35 cellular contexts compared by ENCODE assay signal in genomic region chr11:102201776-102202175, GRCh38.
"Had no signal": no experiment of that assay in that cellular context is flagged by ENCODE, and none has a peak within 500 bp of the region (broad histone marks: within the 10 kb centered on the region; RNA-seq: fewer than 3 reads in every experiment).

No MANE protein-coding gene starts in this region.

- H3K4me3 ChIP-seq: MG63 had no signal

- H3K27me3 ChIP-seq: MG63 had no signal

- DNase-seq: Karpas-422, Kasumi-1, MG63, MM.1S, MV-4-11, NCI-H1048, NCI-H1092, NCI-H1092 treated with DMSO at 0.1 percent for 48 hours, NCI-H1105, NCI-H1105 treated with DMSO at 0.1 percent for 48 hours, NCI-H1417, NCI-H1417 treated with DMSO at 0.1 percent for 48 hours, NCI-H1436, NCI-H1436 treated with DMSO at 0.1 percent for 48 hours, NCI-H146, NCI-H1694, NCI-H1694 treated with DMSO at 0.1 percent for 48 hours, NCI-H187, NCI-H187 treated with DMSO at 0.1 percent for 48 hours, NCI-H1930, NCI-H2029, NCI-H2029 treated with DMSO at 0.1 percent for 48 hours, NCI-H2081, NCI-H2081 treated with DMSO at 0.1 percent for 48 hours, NCI-H2107, NCI-H2171, NCI-H2171 treated with DMSO at 0.1 percent for 48 hours, NCI-H2227 treated with DMSO at 0.1 percent for 48 hours, NCI-H226, NCI-H345, NCI-H446, NCI-H446 treated with DMSO at 0.1 percent for 48 hours, NCI-H510A, NCI-H510A treated with DMSO at 0.1 percent for 48 hours, NCI-H524 had no signal

- H3K9me3 ChIP-seq: MG63 had no signal
